7 cellular contexts compared by ENCODE assay signal in the genomic region with DNA sequence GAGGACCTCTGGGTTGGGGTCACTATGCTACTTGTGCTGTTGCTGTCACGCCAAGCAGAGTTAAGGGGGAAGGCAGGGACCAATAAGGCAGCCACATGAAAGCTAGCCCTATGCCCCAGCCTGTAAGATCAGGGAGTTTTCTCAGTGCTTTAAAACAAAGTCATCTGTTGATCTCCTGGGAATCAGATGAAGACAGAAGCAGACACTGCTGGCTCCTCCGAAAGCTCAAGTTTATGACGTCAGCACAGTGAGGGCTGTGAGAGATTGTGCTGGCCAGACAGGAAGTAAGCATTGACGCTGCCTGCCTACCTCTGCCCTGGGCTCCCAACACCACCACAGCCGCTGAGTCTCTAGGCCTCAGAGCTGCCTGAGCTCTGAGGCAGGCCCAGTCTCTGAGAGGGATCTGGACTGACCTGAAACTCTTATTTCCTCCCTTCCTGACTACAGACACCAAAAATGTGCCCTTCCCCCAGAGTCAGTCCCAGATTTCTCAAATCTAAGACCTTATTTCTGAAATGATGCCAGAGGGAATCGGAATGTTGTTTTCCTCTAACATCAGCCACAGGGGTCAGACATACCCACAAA.
DNase-seq lines count a peak whose midpoint lies in the region; ATAC-seq and TF ChIP-seq lines count a peak whose summit lies in the region.

No MANE protein-coding gene starts in this region.

- no peak overlapping the region for H3K4me3 ChIP-seq in astrocyte of the spinal cord (ENCODE audit: low read depth, low read length)
- H3K4me3 ChIP-seq in lower lobe of right lung = no peak overlapping the region

- DNase-seq in astrocyte of the spinal cord (ENCODE audit: low read depth, low spot score) (peak; percentile 93), lower lobe of right lung (no peak)
- peak; percentile 13 to 34 for DNase-seq in stimulated activated CD8-positive, alpha-beta memory T cell treated with anti-CD3 and anti-CD28 coated beads, Interleukin-2, amount 100 ng/mL, for 48 hours (ENCODE audit: low read depth in 2 of 2)

- H3K27ac ChIP-seq in lower lobe of right lung = peak overlapping the region; percentile 63

- H3K36me3 Mint-ChIP-seq in T-helper 1 cell treated with Interleukin-12 subunit alpha and Interleukin-12 subunit beta and Interleukin-4 antibody, amounts not matched to agents 30 μg/mL and 1 μg/mL, for 36 hours (ENCODE audit: low read depth) = no peaks in the 10 kb centered on the region

- no peak overlapping the region for H3K4me3 Mint-ChIP-seq in T-helper 1 cell treated with Interleukin-12 subunit alpha and Interleukin-12 subunit beta and Interleukin-4 antibody, amounts not matched to agents 30 μg/mL and 1 μg/mL, for 36 hours

- no peaks in the 10 kb centered on the region for H3K9me3 Mint-ChIP-seq in T-helper 1 cell treated with Interleukin-12 subunit alpha and Interleukin-12 subunit beta and Interleukin-4 antibody, amounts not matched to agents 30 μg/mL and 1 μg/mL, for 36 hours

- no peaks in the 10 kb centered on the region for H3K27me3 ChIP-seq in lower lobe of right lung (ENCODE audit: low read depth)

- no peaks in the 10 kb centered on the region for H3K36me3 ChIP-seq in lower lobe of right lung

- in situ Hi-C loops in astrocyte of the spinal cord (cut with HindIII; ENCODE audit: low sequenced_read_pairs) = no loop called here

- no peaks in the 10 kb centered on the region for H3K9me3 ChIP-seq in lower lobe of right lung

- H3K27ac Mint-ChIP-seq in T-helper 1 cell treated with Interleukin-12 subunit alpha and Interleukin-12 subunit beta and Interleukin-4 antibody, amounts not matched to agents 30 μg/mL and 1 μg/mL, for 36 hours = peak overlapping the region; percentile 74

- no peak for TF ChIP-seq CTCF in astrocyte of the spinal cord (IDR thresholded peaks at IDR 0.05; ENCODE audit: low read depth, low read length)
- TF ChIP-seq CTCF in lower lobe of right lung (IDR thresholded peaks at IDR 0.05) = no peak

- H3K4me1 ChIP-seq in lower lobe of right lung = peaks cover 44% of the 10 kb centered on the region

- H3K4me1 Mint-ChIP-seq in T-helper 1 cell treated with Interleukin-12 subunit alpha and Interleukin-12 subunit beta and Interleukin-4 antibody, amounts not matched to agents 30 μg/mL and 1 μg/mL, for 36 hours (ENCODE audit: low read depth) = peaks cover 22% of the 10 kb centered on the region

- H3K27me3 Mint-ChIP-seq in T-helper 1 cell treated with Interleukin-12 subunit alpha and Interleukin-12 subunit beta and Interleukin-4 antibody, amounts not matched to agents 30 μg/mL and 1 μg/mL, for 36 hours (ENCODE audit: low read depth) = no peaks in the 10 kb centered on the region

- ATAC-seq in GM21825 (IDR thresholded peaks at IDR 0.05; ENCODE audit: unreplicated experiment) (peak; percentile 82), lower lobe of right lung (peak; percentile 68 to 77), HG02840 (IDR thresholded peaks at IDR 0.05; ENCODE audit: low FRiP score, unreplicated experiment) (no peak), GM21786 (IDR thresholded peaks at IDR 0.05; ENCODE audit: unreplicated experiment) (no peak)

- intact Hi-C loops in lower lobe of right lung (cut with DNase I) = no loop called here

Comparison
In these comparisons a context has a peak if more than half of its experiments do, and no peak if none do; other contexts are left out.
1. ATAC-seq: peak in GM21825 (single experiment) and lower lobe of right lung (2 of 2); none in HG02840 (single experiment) and GM21786 (single experiment).